Comparison of ENCODE assay signal across 15 cellular contexts in genomic region chr4:168521736-168522135, GRCh38. TPM values are rescaled to one million over a fixed set of nuclear protein-coding genes. Genes with fewer than 3 reads are reported as not detected.
DNase-seq lines count a peak whose midpoint lies in the region; ATAC-seq and TF ChIP-seq lines count a peak whose summit lies in the region.
"Had no signal": no experiment of that assay in that cellular context is flagged by ENCODE, and none has a peak within 500 bp of the region (broad histone marks: within the 10 kb centered on the region; RNA-seq: fewer than 3 reads in every experiment).

No MANE protein-coding gene starts in this region.

- H3K9me3 ChIP-seq in heart right ventricle (no peaks in the 10 kb centered on the region), psoas muscle (no peaks in the 10 kb centered on the region)
- H3K9me3 ChIP-seq: BLaER1 treated with 17β-estradiol and CSF1 and Interleukin-3, amounts not matched to agents 10 nM and 100 nM had no signal

- H3K27me3 ChIP-seq in heart right ventricle = no peaks in the 10 kb centered on the region
- H3K27me3 ChIP-seq in psoas muscle (ENCODE audit: insufficient read depth in 3 of 3, low read length in 2 of 3) = no peaks in the 10 kb centered on the region
- H3K27me3 ChIP-seq: BLaER1 treated with 17β-estradiol and CSF1 and Interleukin-3, amounts not matched to agents 10 nM and 100 nM had no signal

- WGBS in heart right ventricle, 2 donors = 19 to 21% methylated on average over 2 of the region's 2 CpGs
- WGBS in psoas muscle, 3 donors = 5 to 16% (median 9%) methylated on average over 2 of the region's 2 CpGs

- H3K27ac ChIP-seq in heart right ventricle (peak overlapping the region in 9 of 10 donors; percentile 24 to 79 (median 65)), psoas muscle (peak overlapping the region; percentile 23)
- H3K27ac ChIP-seq: BLaER1 treated with 17β-estradiol and CSF1 and Interleukin-3, amounts not matched to agents 10 nM and 100 nM had no signal

- DNase-seq in NCI-H2171 treated with DMSO at 0.1 percent for 48 hours (lab: John Stamatoyannopoulos, UW) (peak; percentile 42), NCI-H2171 (lab: John Stamatoyannopoulos, UW) (no peak), NCI-H69 (lab: John Stamatoyannopoulos, UW) (peak; percentile 88), heart right ventricle (no peak), psoas muscle (no peak), superior temporal gyrus (ENCODE audit: extremely low spot score) (no peak), NOMO-1 treated with DMSO at 0.1 percent for 48 hours (lab: John Stamatoyannopoulos, UW; ENCODE audit: unreplicated experiment) (no peak), HK-2 (ENCODE audit: unreplicated experiment) (no peak)
- DNase-seq: 8988T, DMS79, NCI-H524, OCI-M1 had no signal

- H3K36me3 ChIP-seq in heart right ventricle (no peaks in the 10 kb centered on the region), psoas muscle (ENCODE audit: insufficient read depth in 1 of 2, low read depth in 1 of 2) (no peaks in the 10 kb centered on the region)
- H3K36me3 ChIP-seq: BLaER1 treated with 17β-estradiol and CSF1 and Interleukin-3, amounts not matched to agents 10 nM and 100 nM had no signal

- intact Hi-C loops in heart right ventricle (cut with DNase I) = loop anchor here in 1 of 10 donors (10.0 kb wide), 1 partner anchor 403 kb away; no protein-coding TSS in a partner anchor
- intact Hi-C loops in psoas muscle (cut with DNase I) = loop anchor here in 1 of 2 donors (5.0 kb wide), 1 partner anchor 116 kb away; no protein-coding TSS in a partner anchor

- ATAC-seq in heart right ventricle = peak in 5 of 8 donors; percentile 43 to 76 (median 58)
- peak in 1 of 4 donors; percentile 23 for ATAC-seq in psoas muscle
- ATAC-seq: K562, SK-N-SH treated with all-trans-retinoic acid at 6 μM for 48 hours had no signal

- H3K4me1 ChIP-seq in heart right ventricle (peaks cover 0 to 78% (median 32%) of the 10 kb centered on the region in 9 donors), psoas muscle (peaks cover 33% of the 10 kb centered on the region)

- H3K4me3 ChIP-seq in heart right ventricle (peak overlapping the region in 1 of 10 donors; percentile 13), psoas muscle (no peak overlapping the region)
- H3K4me3 ChIP-seq: BLaER1 treated with 17β-estradiol and CSF1 and Interleukin-3, amounts not matched to agents 10 nM and 100 nM; K562 had no signal

- TF ChIP-seq CTCF in heart right ventricle (IDR thresholded peaks at IDR 0.05) (no peak), psoas muscle (IDR thresholded peaks at IDR 0.05) (no peak)

RNA-seq across cellular contexts. Expression of gene PALLD, which starts 24.9 kb away (rescaled TPM):
- total RNA-seq in heart right ventricle (1,000 to 10,000 TPM in 3 of 10 donors, 100 to 1,000 TPM in 7; 588 to 1,537 (median 701) TPM), psoas muscle (100 to 1,000 TPM; 168 to 245 (median 201) TPM)
- polyA plus RNA-seq in heart right ventricle (100 to 1,000 TPM; 169 to 484 TPM), psoas muscle (100 to 1,000 TPM in 1 of 3 donors, 10 to 100 TPM in 2; 19.2 to 108 (median 89.9) TPM)

RNA-seq across cellular contexts. Expression of gene DDX60L, which starts 41.4 kb away (rescaled TPM):
- total RNA-seq in heart right ventricle (10 to 100 TPM in 3 of 10 donors, 1 to 10 TPM in 7; 5.8 to 16.8 (median 9.3) TPM), psoas muscle (1 to 10 TPM; 3.9 to 4.9 (median 4.3) TPM)
- polyA plus RNA-seq in heart right ventricle (10 to 100 TPM in 1 of 2 donors, 1 to 10 TPM in 1; 2.7 to 16.6 TPM), psoas muscle (1 to 10 TPM in 2 of 3 donors, under 1 TPM in 1; 0.61 to 2.7 (median 2.3) TPM)

Comparison
In these comparisons a context has a peak if more than half of its experiments do, and no peak if none do; other contexts are left out.
1. DNase-seq: peak in NCI-H2171 treated with DMSO at 0.1 percent for 48 hours (single experiment) and NCI-H69 (single experiment); none in NCI-H2171 (single experiment), heart right ventricle (0 of 2), psoas muscle (0 of 2), superior temporal gyrus (single experiment), NOMO-1 treated with DMSO at 0.1 percent for 48 hours (single experiment) and HK-2 (single experiment).